ENCODE assay signal across 8 cellular contexts in genomic region chr12:121060149-121061001, GRCh38. TPM values are rescaled to one million over a fixed set of nuclear protein-coding genes. Genes with fewer than 3 reads are reported as not detected.
DNase-seq lines count a peak whose midpoint lies in the region; ATAC-seq and TF ChIP-seq lines count a peak whose summit lies in the region.

No MANE protein-coding gene starts in this region.

- no peaks in the 10 kb centered on the region for H3K79me1 ChIP-seq in neuronal stem cell (ENCODE audit: low read depth, low read length)

- H4K20me1 ChIP-seq in OCI-LY3 (ENCODE audit: insufficient read depth, low read length), result no peaks in the 10 kb centered on the region

- peak; percentile 80 for ATAC-seq in HG03342 (IDR thresholded peaks at IDR 0.05; ENCODE audit: unreplicated experiment)

- H3K14ac ChIP-seq in neuronal stem cell (ENCODE audit: low read length), result no peak overlapping the region

- H2BK15ac ChIP-seq in neuronal stem cell (ENCODE audit: low read length), result no peak overlapping the region

- no peak overlapping the region for H2BK120ac ChIP-seq in neuronal stem cell (ENCODE audit: low read depth, low read length)

- no peaks in the 10 kb centered on the region for H3K27me3 Mint-ChIP-seq in CD8-positive, alpha-beta memory T cell

- TF ChIP-seq CTCF in OCI-LY3 (IDR thresholded peaks at IDR 0.05; ENCODE audit: low read depth, low read length) (peak; percentile 63), fibroblast of pulmonary artery (IDR thresholded peaks at IDR 0.05; ENCODE audit: low read length, missing control alignments) (peak; percentile 47)

- no peaks in the 10 kb centered on the region for H3K9me3 Mint-ChIP-seq in CD8-positive, alpha-beta memory T cell

- H3K9ac ChIP-seq in OCI-LY3 (ENCODE audit: low read length) (peak overlapping the region; percentile 73), neuronal stem cell (ENCODE audit: low read depth, low read length, poor library complexity) (no peak overlapping the region)

- H3K18ac ChIP-seq in neuronal stem cell (ENCODE audit: low read length), result no peak overlapping the region

- peak overlapping the region; percentile 91 for H3K4me3 ChIP-seq in CD8-positive, alpha-beta memory T cell (ENCODE audit: low read length)
- peak overlapping the region; percentile 75 for H3K4me3 ChIP-seq in OCI-LY3 (ENCODE audit: low read length)
- H3K4me3 ChIP-seq in fibroblast of pulmonary artery (replicated peaks; ENCODE audit: low read depth, low read length), result peak overlapping the region; percentile 15
- H3K4me3 ChIP-seq in neuronal stem cell (ENCODE audit: low read length in 2 of 2), result no peak overlapping the region

- whole genome bisulfite sequencing in neuronal stem cell (ENCODE audit: extremely low coverage in 2 of 2, insufficient read length in 2 of 2, insufficient replicate concordance in 1 of 2), 2 donors, result no CpG with 5 or more reads among the region's 16 CpGs

- H3K36me3 ChIP-seq in CD8-positive, alpha-beta memory T cell (ENCODE audit: insufficient read depth, low read length), result no peaks in the 10 kb centered on the region
- H3K36me3 ChIP-seq in OCI-LY3 (replicated peaks; ENCODE audit: low read depth, low read length) (no peaks in the 10 kb centered on the region), neuronal stem cell (replicated peaks in 1 of 2; ENCODE audit: control insufficient read depth in 2 of 2, insufficient read depth in 2 of 2, low read length in 2 of 2) (no peaks in the 10 kb centered on the region)

- H3K23ac ChIP-seq in neuronal stem cell (ENCODE audit: low read depth, low read length, poor library complexity), result no peak overlapping the region

- no peak overlapping the region for H2AK5ac ChIP-seq in neuronal stem cell (ENCODE audit: low read depth, low read length)

- TF ChIP-seq POLR2A in GM19193 (IDR thresholded peaks at IDR 0.05; ENCODE audit: extremely low read depth, insufficient read depth, insufficient read length), result peak; percentile 48

- peaks cover 8% of the 10 kb centered on the region for H3K4me1 ChIP-seq in CD8-positive, alpha-beta memory T cell (ENCODE audit: insufficient read depth, low read length)
- H3K4me1 ChIP-seq in OCI-LY3 (ENCODE audit: low read length), result peaks cover 12% of the 10 kb centered on the region
- no peaks in the 10 kb centered on the region for H3K4me1 ChIP-seq in neuronal stem cell (ENCODE audit: control insufficient read depth in 2 of 2, insufficient read depth in 1 of 2, low read depth in 1 of 2, low read length in 2 of 2)

- H2AFZ ChIP-seq in OCI-LY3 (ENCODE audit: low read depth, low read length) (peak overlapping the region; percentile 99), neuronal stem cell (ENCODE audit: low read length) (peak overlapping the region; percentile 82)

- peak overlapping the region; percentile 86 for H3K27ac ChIP-seq in CD8-positive, alpha-beta memory T cell (ENCODE audit: low read depth, low read length)
- H3K27ac ChIP-seq in OCI-LY3 (ENCODE audit: low read length) (0 out of 2 replicates have a peak overlapping the region, but pooled peaks have one; percentile 0), neuronal stem cell (replicated peaks; ENCODE audit: low read length) (no peak overlapping the region)

- H3K4me3 Mint-ChIP-seq in CD8-positive, alpha-beta memory T cell, result peak overlapping the region; percentile 72 to 94 (median 87)

- H4K8ac ChIP-seq in neuronal stem cell (ENCODE audit: low read depth, low read length), result no peak overlapping the region

- peak overlapping the region; percentile 98 for H3K4me2 ChIP-seq in OCI-LY3 (ENCODE audit: low read length)
- no peak overlapping the region for H3K4me2 ChIP-seq in neuronal stem cell (ENCODE audit: insufficient read depth, low read length, poor library complexity, severe bottlenecking)

- H3K27ac Mint-ChIP-seq in CD8-positive, alpha-beta memory T cell, result peak overlapping the region; percentile 89 to 98 (median 96)

- H3K9me3 ChIP-seq in CD8-positive, alpha-beta memory T cell (ENCODE audit: low read length), result no peaks in the 10 kb centered on the region
- H3K9me3 ChIP-seq in OCI-LY3 (ENCODE audit: insufficient read depth, low read length) (no peaks in the 10 kb centered on the region), neuronal stem cell (replicated peaks in 1 of 2; ENCODE audit: control insufficient read depth in 2 of 2, insufficient read depth in 1 of 2, low read depth in 1 of 2, low read length in 2 of 2) (no peaks in the 10 kb centered on the region)

- no peak overlapping the region for H2BK5ac ChIP-seq in neuronal stem cell (ENCODE audit: low read length)

- H4K91ac ChIP-seq in neuronal stem cell (ENCODE audit: low read depth, low read length, poor library complexity), result no peak overlapping the region

- no peaks in the 10 kb centered on the region for H3K79me2 ChIP-seq in OCI-LY3 (ENCODE audit: low read length)

- CTCF ChIA-PET in CD8-positive, alpha-beta memory T cell (lab: Charles Lee), result interaction anchor here (0.6 to 4.5 kb wide), 46 partner anchors 9 to 479 kb away, joined by 3 to 93 read pairs (median 5); partner anchors contain the start of genes C12orf43 and POP5

- no peaks in the 10 kb centered on the region for H3K36me3 Mint-ChIP-seq in CD8-positive, alpha-beta memory T cell

- POLR2A ChIA-PET in CD8-positive, alpha-beta memory T cell (lab: Charles Lee), result interaction anchor here (0.8 to 2.1 kb wide), 5 partner anchors 9 to 55 kb away, joined by 3 to 15 read pairs (median 4); no protein-coding TSS in a partner anchor

- H3K4me1 Mint-ChIP-seq in CD8-positive, alpha-beta memory T cell, result peaks cover 12 to 14% (median 13%) of the 10 kb centered on the region in 3 donors

- H3K4ac ChIP-seq in neuronal stem cell (ENCODE audit: low read length), result no peak overlapping the region

- DNase-seq in CD8-positive, alpha-beta memory T cell, result peak; percentile 44 to 83 (median 62)
- peak; percentile 42 for DNase-seq in activated T-helper 1 cell treated with Interleukin-2 at 50 U/mL for 16 hours (ENCODE audit: low read depth)
- DNase-seq in fibroblast of pulmonary artery (ENCODE audit: low read depth), result peak; percentile 55
- peak; percentile 29 for DNase-seq in neuronal stem cell (ENCODE audit: low spot score)
- no peak for DNase-seq in occipital lobe (lab: John Stamatoyannopoulos, UW)

- no peaks in the 10 kb centered on the region for H3K27me3 ChIP-seq in CD8-positive, alpha-beta memory T cell (ENCODE audit: insufficient read depth, low read length, poor library complexity, severe bottlenecking)
- H3K27me3 ChIP-seq in OCI-LY3 (ENCODE audit: low read depth, low read length) (no peaks in the 10 kb centered on the region), neuronal stem cell (ENCODE audit: control insufficient read depth in 3 of 3, insufficient read depth in 3 of 3, low read depth in 1 of 3, low read length in 3 of 3) (peaks cover 0 to 5% (median 0%) of the 10 kb centered on the region in 3 experiments)

- no peak overlapping the region for H2BK12ac ChIP-seq in neuronal stem cell (ENCODE audit: low read length)

RNA-seq across cellular contexts. Expression of gene OASL, which starts 21.3 kb away (rescaled TPM):
- total RNA-seq in CD8-positive, alpha-beta memory T cell, result 1 to 10 TPM; 4.0 to 4.3 TPM
- polyA plus RNA-seq in CD8-positive, alpha-beta memory T cell, result 21.2 TPM
- polyA plus RNA-seq in neuronal stem cell (2013, experiment 1 of 2), result not detected
- not detected for polyA plus RNA-seq in neuronal stem cell (2013, experiment 2 of 2)
- total RNA-seq in occipital lobe, result 0.16 TPM

RNA-seq across cellular contexts. Expression of gene C12orf43, which starts 44.1 kb away (rescaled TPM):
- total RNA-seq in CD8-positive, alpha-beta memory T cell, result 10 to 100 TPM; 38.1 to 40.3 TPM
- polyA plus RNA-seq in CD8-positive, alpha-beta memory T cell, result 24.9 TPM
- polyA plus RNA-seq in neuronal stem cell (2013, experiment 1 of 2), result 15.4 TPM
- polyA plus RNA-seq in neuronal stem cell (2013, experiment 2 of 2), result 16.6 TPM
- total RNA-seq in occipital lobe, result 13.6 TPM

Comparison
In these comparisons a context has a peak if more than half of its experiments do, and no peak if none do; other contexts are left out.
1. H3K4me3 ChIP-seq: peak in CD8-positive, alpha-beta memory T cell (single experiment), OCI-LY3 (single experiment) and fibroblast of pulmonary artery (single experiment); none in neuronal stem cell (0 of 2).